In genomic region chr11:45907911-45908370, GRCh38 we compare ENCODE assay signal across 25 cellular contexts. TPM values are rescaled to one million over a fixed set of nuclear protein-coding genes. Genes with fewer than 3 reads are reported as not detected.
A peak's percentile ranks its signal among the peaks of the same experiment; 100 is the strongest.
DNase-seq lines count a peak whose midpoint lies in the region; ATAC-seq, FAIRE-seq and TF ChIP-seq lines count a peak whose summit lies in the region.
"Had no signal": no experiment of that assay in that cellular context is flagged by ENCODE, and none has a peak within 500 bp of the region (broad histone marks: within the 10 kb centered on the region; RNA-seq: fewer than 3 reads in every experiment).

No MANE protein-coding gene starts in this region.

- no peak; the same call in 2 of the 3 replicates for ATAC-seq in K562
- ATAC-seq in activated CD4-positive, CD25-positive, alpha-beta regulatory T cell treated with anti-CD3 and anti-CD28 coated beads, Interleukin-2, amount 50 U/mL, for 24 hours: no peak
- ATAC-seq: activated T-cell treated with anti-CD3 and anti-CD28 coated beads, Interleukin-2, amount 50 U/mL, for 72 hours had no signal

- H3K9me1 ChIP-seq in K562 (ENCODE audit: control insufficient read depth, insufficient read depth, low read length): peaks cover 6% of the 10 kb centered on the region

- no peak for FAIRE-seq in K562 (lab: Jason Lieb, UNC)
- FAIRE-seq: G401.6, GM12891 had no signal

- POLR2A ChIA-PET in K562 (lab: Yijun Ruan, JAX): interaction anchor here (0.6 to 1.1 kb wide), 2 partner anchors 11 to 331 kb away, joined by 3 read pairs; no protein-coding TSS in a partner anchor

- no peaks in the 10 kb centered on the region for H3K9me3 Mint-ChIP-seq in Calu3 (ENCODE audit: low read depth, unreplicated experiment)
- H3K9me3 Mint-ChIP-seq: activated B cell treated with CpG ODN at 0.5 μM for 24 hours; activated naive CD8-positive, alpha-beta T cell treated with anti-CD3 and anti-CD28 coated beads for 36 hours; activated T-cell treated with anti-CD3 and anti-CD28 coated beads, Interleukin-2, amount 50 U/mL, for 72 hours; IgD-negative memory B cell; T-helper 1 cell treated with Interleukin-12 subunit alpha and Interleukin-12 subunit beta and Interleukin-4 antibody, amounts not matched to agents 30 μg/mL and 1 μg/mL, for 36 hours had no signal

- intact Hi-C loops in Calu3 (cut with micrococcal nuclease; ENCODE audit: unreplicated experiment): no loop called here
- intact Hi-C loops in K562 (cut with micrococcal nuclease): no loop called here

- H3K4me1 Mint-ChIP-seq in Calu3 (ENCODE audit: low read depth, unreplicated experiment): no peaks in the 10 kb centered on the region

- peaks cover 16% of the 10 kb centered on the region; the same call in 1 of the 3 replicates for H3K36me3 ChIP-seq in K562 (ENCODE audit: control insufficient read depth, insufficient read depth, low read length)
- H3K36me3 ChIP-seq: ovary had no signal

- TF ChIP-seq POLR2A in K562 (conservative IDR thresholded peaks at IDR 0.05): no peak

- DNase-seq in Calu3 (no peak), K562 (ENCODE audit: extremely low read depth in 1 of 4, low spot score in 3 of 4) (no peak), activated T-cell treated with anti-CD3 and anti-CD28 coated beads for 4 hours (no peak), COLO668 (lab: John Stamatoyannopoulos, UW; ENCODE audit: unreplicated experiment) (no peak), mesenteric fat pad (ENCODE audit: low spot score) (no peak)
- DNase-seq: activated B cell treated with CpG ODN at 0.5 μM for 24 hours; activated naive CD8-positive, alpha-beta T cell treated with anti-CD3 and anti-CD28 coated beads for 36 hours; activated T-cell treated with anti-CD3 and anti-CD28 coated beads, Interleukin-2, amount 50 U/mL, for 72 hours; brain microvascular endothelial cell; erythroblast; gastrocnemius medialis; NCI-H1694 treated with DMSO at 0.1 percent for 48 hours; NCI-H446; ovary; SIG-M5; stimulated activated CD4-positive, alpha-beta T cell treated with anti-CD3 and anti-CD28 coated beads, Interleukin-2, amount 100 ng/mL, for 48 hours had no signal

- TF ChIP-seq CTCF in 22Rv1 (IDR thresholded peaks at IDR 0.05): no peak
- TF ChIP-seq CTCF in Calu3 (IDR thresholded peaks at IDR 0.05; ENCODE audit: unreplicated experiment): no peak
- TF ChIP-seq CTCF in K562 (IDR thresholded peaks at IDR 0.05 in 2 of 3, conservative IDR thresholded peaks at IDR 0.05 in 1 of 3; ENCODE audit: insufficient read depth in 2 of 3, low read depth in 1 of 3, low read length in 3 of 3): no peak

- no peak overlapping the region for H3K4me3 Mint-ChIP-seq in Calu3 (ENCODE audit: low read depth, unreplicated experiment)
- H3K4me3 Mint-ChIP-seq: activated B cell treated with CpG ODN at 0.5 μM for 24 hours; activated naive CD8-positive, alpha-beta T cell treated with anti-CD3 and anti-CD28 coated beads for 36 hours; activated T-cell treated with anti-CD3 and anti-CD28 coated beads, Interleukin-2, amount 50 U/mL, for 72 hours; T-helper 1 cell treated with Interleukin-12 subunit alpha and Interleukin-12 subunit beta and Interleukin-4 antibody, amounts not matched to agents 30 μg/mL and 1 μg/mL, for 36 hours had no signal

- H3K36me3 Mint-ChIP-seq in Calu3 (ENCODE audit: insufficient read depth, unreplicated experiment): peaks cover 24% of the 10 kb centered on the region
- H3K36me3 Mint-ChIP-seq: activated naive CD8-positive, alpha-beta T cell treated with anti-CD3 and anti-CD28 coated beads for 36 hours had no signal

- H3K4me2 ChIP-seq in K562 (ENCODE audit: insufficient read depth, low read length): no peak overlapping the region

- 0 out of 2 replicates have a peak, but pooled peaks cover 3% of the 10 kb centered on the region for H4K20me1 ChIP-seq in K562 (replicated peaks; ENCODE audit: control insufficient read depth, insufficient read depth, low read length)

- peak overlapping the region in 1 of 2 experiments; percentile 38; a peak in 1 of 4 replicates for H3K9ac ChIP-seq in K562 (ENCODE audit: insufficient read depth in 1 of 2, low read depth in 2 of 2, low read length in 2 of 2)

- no peaks in the 10 kb centered on the region for H3K27me3 Mint-ChIP-seq in Calu3 (ENCODE audit: unreplicated experiment)
- H3K27me3 Mint-ChIP-seq: activated B cell treated with CpG ODN at 0.5 μM for 24 hours; activated naive CD8-positive, alpha-beta T cell treated with anti-CD3 and anti-CD28 coated beads for 36 hours; IgD-negative memory B cell had no signal

- no peak overlapping the region for H3K4me3 ChIP-seq in K562
- H3K4me3 ChIP-seq: gastrocnemius medialis, ovary, skin epidermis had no signal

- H3K4me1 ChIP-seq in K562 (replicated peaks in 1 of 2; ENCODE audit: control insufficient read depth in 2 of 2, insufficient read depth in 2 of 2, low read length in 2 of 2): peaks cover 8 to 55% of the 10 kb centered on the region in 2 experiments; a peak in 4 of 5 replicates
- H3K4me1 ChIP-seq: gastrocnemius medialis had no signal

- H3K27ac ChIP-seq in 22Rv1: peak overlapping the region; percentile 46
- no peak overlapping the region for H3K27ac ChIP-seq in K562 (ENCODE audit: extremely low read depth, low read depth, low read length)
- peak overlapping the region; percentile 65 for H3K27ac ChIP-seq in layer of hippocampus (ENCODE audit: low read depth, low read length)
- H3K27ac ChIP-seq: brain microvascular endothelial cell, gastrocnemius medialis, ovary, skin epidermis had no signal

- CTCF ChIA-PET in Calu3 (lab: Charles Lee) (no interaction called here), K562 (lab: Yijun Ruan, JAX; ENCODE audit: low intra/inter-chr PET ratio) (no interaction called here)

- WGBS in K562 (ENCODE audit: insufficient coverage, low coverage, missing lambda C conversion rate): 77% methylated on average over 8 of the region's 8 CpGs

- H3K27ac Mint-ChIP-seq in Calu3 (ENCODE audit: unreplicated experiment): peak overlapping the region; percentile 72
- H3K27ac Mint-ChIP-seq: activated naive CD8-positive, alpha-beta T cell treated with anti-CD3 and anti-CD28 coated beads for 36 hours; activated T-cell treated with anti-CD3 and anti-CD28 coated beads, Interleukin-2, amount 50 U/mL, for 72 hours; T-helper 1 cell treated with Interleukin-12 subunit alpha and Interleukin-12 subunit beta and Interleukin-4 antibody, amounts not matched to agents 30 μg/mL and 1 μg/mL, for 36 hours had no signal

- TF ChIP-seq RAD21 in K562 (CRISPR knock-in tag; conservative IDR thresholded peaks at IDR 0.05 in 1 of 2, IDR thresholded peaks at IDR 0.05 in 1 of 2): no peak

- BruUV-seq in Calu3 (replicated peaks; lab: Mats Ljungman, UMichigan) (no TSS peak), K562 (replicated peaks; lab: Mats Ljungman, UMichigan) (no TSS peak)

- TF ChIP-seq EP300 in K562 (IDR thresholded peaks at IDR 0.05; ENCODE audit: low read length): no peak

- no peaks in the 10 kb centered on the region for H3K79me2 ChIP-seq in K562 (ENCODE audit: control insufficient read depth, insufficient read depth, low read length)

- no peak overlapping the region for H2AFZ ChIP-seq in K562 (ENCODE audit: low read depth, low read length)

- in situ Hi-C loops in K562 (cut with MboI): no loop called here

- H3K9me3 ChIP-seq in K562 (replicated peaks; ENCODE audit: control insufficient read depth, insufficient read depth, low read depth, low read length): no peaks in the 10 kb centered on the region
- H3K9me3 ChIP-seq: gastrocnemius medialis, ovary had no signal

- H3K27me3 ChIP-seq in K562 (ENCODE audit: control insufficient read depth in 2 of 2, insufficient read depth in 2 of 2, low read length in 2 of 2) (no peaks in the 10 kb centered on the region), layer of hippocampus (ENCODE audit: control insufficient read depth, insufficient read depth, low read length) (no peaks in the 10 kb centered on the region)
- H3K27me3 ChIP-seq: brain microvascular endothelial cell, gastrocnemius medialis, ovary had no signal

RNA-seq across cellular contexts. Expression of gene FREY1, which starts 0.9 kb away (rescaled TPM):
- total RNA-seq in Calu3 (2022) (0.99 and 2.1 TPM in 2 replicates), K562 (2014; rRNA removed) (1.5 TPM in 1 of 2 replicates, not detected in the other), K562 (2014; rRNA removed; fragmentation: Illumina TruSeq; extraction: Trizol) (not detected in 2 replicates), K562 (2015; rRNA removed; fragmentation: Illumina TruSeq; extraction: Trizol) (0.83 and 1.1 TPM in 2 replicates), K562 (2021) (0.76 and 1.1 TPM in 2 replicates), mesenteric fat pad (1.4 TPM)
- total RNA-seq in K562 (2011; cell fraction: chromatin; rRNA removed; ENCODE audit: low replicate concordance): 1.1 and 7.5 TPM in 2 replicates
- total RNA-seq in K562 (2011; cell fraction: nucleolus; rRNA removed): 3.9 and 5.7 TPM in 2 replicates
- 3.1 and 4.0 TPM in 2 replicates for total RNA-seq in K562 (2011; cell fraction: nucleoplasm; rRNA removed)
- polyA plus RNA-seq in K562 (2011; rRNA removed) (0.28 TPM in 1 of 2 replicates, not detected in the other), K562 (2014; fragmentation: Illumina TruSeq; extraction: Trizol) (0.25 TPM in 1 of 2 replicates, not detected in the other), K562 (2014; fragmentation: Nextera tagmentation; extraction: Ambion mirVana) (not detected), K562 (2014; rRNA removed) (not detected in 2 replicates)
- polyA plus RNA-seq in K562 (2011; cell fraction: cytosol; rRNA removed): 0.72 and 0.74 TPM in 2 replicates
- 1.00 and 1.8 TPM in 2 replicates for polyA plus RNA-seq in K562 (2011; cell fraction: nucleus; rRNA removed)
- polyA plus RNA-seq in K562 (2012): 0.47 and 0.65 TPM in 2 replicates
- polyA minus RNA-seq in K562 (2011; rRNA and poly(A)+ RNA removed): 0.66 TPM in 1 of 2 replicates, not detected in the other
- not detected in 2 replicates for polyA minus RNA-seq in K562 (2011; cell fraction: cytosol; rRNA and poly(A)+ RNA removed)
- 4.4 and 5.3 TPM in 2 replicates for polyA minus RNA-seq in K562 (2011; cell fraction: nucleus; rRNA and poly(A)+ RNA removed)
- total RNA-seq: gastrocnemius medialis had no signal
- polyA plus RNA-seq: IgD-negative memory B cell had no signal

RNA-seq across cellular contexts. Expression of gene PEX16, which starts 9.7 kb away (rescaled TPM):
- total RNA-seq in Calu3 (2022): 32.9 and 34.5 TPM in 2 replicates
- 11.5 and 39.4 TPM in 2 replicates for total RNA-seq in K562 (2011; cell fraction: chromatin; rRNA removed; ENCODE audit: low replicate concordance)
- total RNA-seq in K562 (2011; cell fraction: nucleolus; rRNA removed): 47.2 and 58.2 TPM in 2 replicates
- 22.8 and 24.3 TPM in 2 replicates for total RNA-seq in K562 (2011; cell fraction: nucleoplasm; rRNA removed)
- total RNA-seq in K562 (2014; rRNA removed): 43.9 and 48.4 TPM in 2 replicates
- total RNA-seq in K562 (2014; rRNA removed; fragmentation: Illumina TruSeq; extraction: Trizol): 6.0 and 8.9 TPM in 2 replicates
- 16.2 and 22.5 TPM in 2 replicates for total RNA-seq in K562 (2015; rRNA removed; fragmentation: Illumina TruSeq; extraction: Trizol)
- 33.7 and 37.3 TPM in 2 replicates for total RNA-seq in K562 (2021)
- polyA plus RNA-seq in K562 (2011; rRNA removed): 14.6 and 16.6 TPM in 2 replicates
- 17.9 and 33.5 TPM in 2 replicates for polyA plus RNA-seq in K562 (2011; cell fraction: cytosol; rRNA removed)
- polyA plus RNA-seq in K562 (2011; cell fraction: nucleus; rRNA removed): 42.7 and 61.1 TPM in 2 replicates
- polyA plus RNA-seq in K562 (2012): 18.8 and 30.4 TPM in 2 replicates
- 7.5 and 20.4 TPM in 2 replicates for polyA plus RNA-seq in K562 (2014; fragmentation: Illumina TruSeq; extraction: Trizol)
- 1 to 10 TPM; 1.5 to 3.9 TPM for polyA plus RNA-seq in K562 (2014; fragmentation: Nextera tagmentation; extraction: Ambion mirVana)
- polyA plus RNA-seq in K562 (2014; rRNA removed): 30.8 and 38.3 TPM in 2 replicates
- polyA minus RNA-seq in K562 (2011; rRNA and poly(A)+ RNA removed): 7.6 and 8.4 TPM in 2 replicates
- 15.4 and 23.8 TPM in 2 replicates for polyA minus RNA-seq in K562 (2011; cell fraction: cytosol; rRNA and poly(A)+ RNA removed)
- 24.3 and 25.0 TPM in 2 replicates for polyA minus RNA-seq in K562 (2011; cell fraction: nucleus; rRNA and poly(A)+ RNA removed)
- total RNA-seq in mesenteric fat pad: 21.5 TPM

RNA-seq across cellular contexts. Expression of gene LARGE2, which starts 14.5 kb away (rescaled TPM):
- total RNA-seq in Calu3 (2022) (30.1 and 33.9 TPM in 2 replicates), K562 (2014; rRNA removed) (6.6 and 8.7 TPM in 2 replicates), K562 (2014; rRNA removed; fragmentation: Illumina TruSeq; extraction: Trizol) (1.7 and 2.5 TPM in 2 replicates), K562 (2015; rRNA removed; fragmentation: Illumina TruSeq; extraction: Trizol) (2.6 and 2.7 TPM in 2 replicates), K562 (2021) (12.6 and 14.1 TPM in 2 replicates), mesenteric fat pad (not detected)
- 10.2 and 37.1 TPM in 2 replicates for total RNA-seq in K562 (2011; cell fraction: chromatin; rRNA removed; ENCODE audit: low replicate concordance)
- 31.2 and 41.2 TPM in 2 replicates for total RNA-seq in K562 (2011; cell fraction: nucleolus; rRNA removed)
- 24.0 and 27.8 TPM in 2 replicates for total RNA-seq in K562 (2011; cell fraction: nucleoplasm; rRNA removed)
- polyA plus RNA-seq in K562 (2011; rRNA removed) (7.2 and 12.7 TPM in 2 replicates), K562 (2014; fragmentation: Illumina TruSeq; extraction: Trizol) (8.9 and 16.3 TPM in 2 replicates), K562 (2014; fragmentation: Nextera tagmentation; extraction: Ambion mirVana) (under 1 TPM; 0.56 to 0.80 TPM), K562 (2014; rRNA removed) (12.4 and 15.8 TPM in 2 replicates)
- 14.0 and 25.6 TPM in 2 replicates for polyA plus RNA-seq in K562 (2011; cell fraction: cytosol; rRNA removed)
- polyA plus RNA-seq in K562 (2011; cell fraction: nucleus; rRNA removed): 41.1 and 66.6 TPM in 2 replicates
- polyA plus RNA-seq in K562 (2012): 6.0 and 6.7 TPM in 2 replicates
- polyA minus RNA-seq in K562 (2011; rRNA and poly(A)+ RNA removed): 2.7 and 3.1 TPM in 2 replicates
- 4.4 and 4.6 TPM in 2 replicates for polyA minus RNA-seq in K562 (2011; cell fraction: cytosol; rRNA and poly(A)+ RNA removed)
- 7.1 and 8.6 TPM in 2 replicates for polyA minus RNA-seq in K562 (2011; cell fraction: nucleus; rRNA and poly(A)+ RNA removed)
- total RNA-seq: dermis microvascular lymphatic vessel endothelial cell, gastrocnemius medialis had no signal

RNA-seq across cellular contexts. Expression of gene MAPK8IP1, which starts 22.5 kb away (rescaled TPM):
- total RNA-seq in Calu3 (2022) (4.1 and 4.9 TPM in 2 replicates), K562 (2014; rRNA removed) (5.4 and 8.0 TPM in 2 replicates), K562 (2014; rRNA removed; fragmentation: Illumina TruSeq; extraction: Trizol) (0.89 and 1.5 TPM in 2 replicates), K562 (2015; rRNA removed; fragmentation: Illumina TruSeq; extraction: Trizol) (2.1 and 2.3 TPM in 2 replicates), K562 (2021) (6.6 and 6.9 TPM in 2 replicates), mesenteric fat pad (4.2 TPM)
- total RNA-seq in K562 (2011; cell fraction: chromatin; rRNA removed; ENCODE audit: low replicate concordance): 1.4 and 6.4 TPM in 2 replicates
- 4.3 and 4.5 TPM in 2 replicates for total RNA-seq in K562 (2011; cell fraction: nucleolus; rRNA removed)
- 2.4 and 2.6 TPM in 2 replicates for total RNA-seq in K562 (2011; cell fraction: nucleoplasm; rRNA removed)
- polyA plus RNA-seq in K562 (2011; rRNA removed) (2.5 and 3.9 TPM in 2 replicates), K562 (2014; fragmentation: Illumina TruSeq; extraction: Trizol) (2.9 and 4.0 TPM in 2 replicates), K562 (2014; fragmentation: Nextera tagmentation; extraction: Ambion mirVana) (under 1 TPM; 0.13 to 0.14 TPM), K562 (2014; rRNA removed) (4.3 and 4.9 TPM in 2 replicates)
- polyA plus RNA-seq in K562 (2011; cell fraction: cytosol; rRNA removed): 4.4 and 9.8 TPM in 2 replicates
- 7.2 and 11.0 TPM in 2 replicates for polyA plus RNA-seq in K562 (2011; cell fraction: nucleus; rRNA removed)
- 3.3 and 3.7 TPM in 2 replicates for polyA plus RNA-seq in K562 (2012)
- 1.6 and 1.7 TPM in 2 replicates for polyA minus RNA-seq in K562 (2011; rRNA and poly(A)+ RNA removed)
- 4.6 and 9.6 TPM in 2 replicates for polyA minus RNA-seq in K562 (2011; cell fraction: cytosol; rRNA and poly(A)+ RNA removed)
- polyA minus RNA-seq in K562 (2011; cell fraction: nucleus; rRNA and poly(A)+ RNA removed): 1.5 and 1.7 TPM in 2 replicates
